8 cellular contexts compared by ENCODE assay signal in genomic region chr1:52404116-52404974, GRCh38. TPM values are rescaled to one million over a fixed set of nuclear protein-coding genes. Genes with fewer than 3 reads are reported as not detected.
DNase-seq lines count a peak whose midpoint lies in the region; ATAC-seq and TF ChIP-seq lines count a peak whose summit lies in the region.

TSS of gene ORC1 (minus strand) at chr1:52404423. CDS start at chr1:52402223, 2,200 bp downstream.
TSS of gene PRPF38A (plus strand) at chr1:52404602. CDS start at chr1:52404750, 148 bp downstream.

- WGBS in thyroid gland, 2 donors, result 1% methylated on average over 46 to 52 of the region's 57 CpGs

- H3K27me3 ChIP-seq in thyroid gland, result no peaks in the 10 kb centered on the region

- peak; percentile 98 for DNase-seq in GM12865 (ENCODE audit: low read depth)
- peak; percentile 99 for DNase-seq in NCI-H1105 (lab: John Stamatoyannopoulos, UW)
- peak; percentile 95 for DNase-seq in SKM-1 treated with dmso at 0.1 percent for 144 hours (lab: John Stamatoyannopoulos, UW; ENCODE audit: unreplicated experiment)
- DNase-seq in glutamatergic neuron, result peak; percentile 98
- DNase-seq in osteocyte (ENCODE audit: extremely low spot score, unreplicated experiment), result peak; percentile 97
- DNase-seq in thyroid gland, result peak; percentile 98 to 99

- TF ChIP-seq CTCF in GM12865 (IDR thresholded peaks at IDR 0.05; ENCODE audit: insufficient read depth, low read depth, low read length, missing control alignments), result peak; percentile 58
- peak; percentile 37 for TF ChIP-seq CTCF in glutamatergic neuron (IDR thresholded peaks at IDR 0.05; ENCODE audit: partially characterized antibody, unreplicated experiment)
- TF ChIP-seq CTCF in osteocyte (IDR thresholded peaks at IDR 0.05), result peak; percentile 66
- TF ChIP-seq CTCF in thyroid gland (IDR thresholded peaks at IDR 0.05), result peak in 5 of 6 experiments; percentile 34 to 86 (median 52)

- H3K4me1 Mint-ChIP-seq in activated naive CD8-positive, alpha-beta T cell (ENCODE audit: low read depth), result peaks cover 37% of the 10 kb centered on the region
- H3K4me1 Mint-ChIP-seq in glutamatergic neuron (ENCODE audit: low read depth, unreplicated experiment) (peaks cover 5% of the 10 kb centered on the region), osteocyte (ENCODE audit: unreplicated experiment) (peaks cover 34% of the 10 kb centered on the region)

- peak within 1 kb of the TSS; percentile 100 for H3K4me3 Mint-ChIP-seq in activated naive CD8-positive, alpha-beta T cell
- H3K4me3 Mint-ChIP-seq in glutamatergic neuron (ENCODE audit: unreplicated experiment) (peak within 1 kb of the TSS; percentile 100), osteocyte (ENCODE audit: unreplicated experiment) (peak within 1 kb of the TSS; percentile 100)

- peak within 1 kb of the TSS; percentile 77 for H3K4me3 ChIP-seq in GM12865 (ENCODE audit: low read depth, low read length)
- H3K4me3 ChIP-seq in thyroid gland (replicated peaks in 1 of 3), result peak within 1 kb of the TSS; percentile 70 to 80 (median 78)

- intact Hi-C loops in thyroid gland (cut with DNase I), result loop anchor here (5.0 kb wide), 1 partner anchor 283 kb away; no protein-coding TSS in a partner anchor

- no peaks in the 10 kb centered on the region for H3K27me3 Mint-ChIP-seq in activated naive CD8-positive, alpha-beta T cell
- H3K27me3 Mint-ChIP-seq in glutamatergic neuron (ENCODE audit: unreplicated experiment) (peaks cover 2% of the 10 kb centered on the region), osteocyte (ENCODE audit: unreplicated experiment) (no peaks in the 10 kb centered on the region)

- H3K36me3 ChIP-seq in thyroid gland, result peaks cover 14 to 15% of the 10 kb centered on the region in 2 donors

- TF ChIP-seq POLR2A in thyroid gland (IDR thresholded peaks at IDR 0.05), result peak in 1 of 2 donors; percentile 66

- peaks cover 15 to 17% of the 10 kb centered on the region in 2 donors for H3K4me1 ChIP-seq in thyroid gland

- H3K9me3 Mint-ChIP-seq in activated naive CD8-positive, alpha-beta T cell (ENCODE audit: low read depth), result no peaks in the 10 kb centered on the region
- H3K9me3 Mint-ChIP-seq in glutamatergic neuron (ENCODE audit: unreplicated experiment) (peaks cover 1% of the 10 kb centered on the region), osteocyte (ENCODE audit: unreplicated experiment) (no peaks in the 10 kb centered on the region)

- H3K27ac Mint-ChIP-seq in activated naive CD8-positive, alpha-beta T cell, result peak within 1 kb of the TSS; percentile 99
- peak within 1 kb of the TSS; percentile 85 for H3K27ac Mint-ChIP-seq in glutamatergic neuron (ENCODE audit: unreplicated experiment)
- H3K27ac Mint-ChIP-seq in osteocyte (ENCODE audit: unreplicated experiment), result peak within 1 kb of the TSS; percentile 95

- peak; percentile 94 for ATAC-seq in HG02642 (IDR thresholded peaks at IDR 0.05; ENCODE audit: poor library complexity, unreplicated experiment)

- peak within 1 kb of the TSS; percentile 82 to 88 (median 83) for H3K27ac ChIP-seq in thyroid gland

- no peaks in the 10 kb centered on the region for H3K9me3 ChIP-seq in thyroid gland

- H3K36me3 Mint-ChIP-seq in activated naive CD8-positive, alpha-beta T cell, result peaks cover 19% of the 10 kb centered on the region
- H3K36me3 Mint-ChIP-seq in glutamatergic neuron (ENCODE audit: unreplicated experiment), result no peaks in the 10 kb centered on the region
- H3K36me3 Mint-ChIP-seq in osteocyte (ENCODE audit: unreplicated experiment), result peaks cover 18% of the 10 kb centered on the region

RNA-seq across cellular contexts. Expression of gene ORC1, which starts in this region (rescaled TPM):
- 3.4 TPM for total RNA-seq in glutamatergic neuron (ENCODE audit: unreplicated experiment)
- total RNA-seq in osteocyte, result 1.9 and 3.0 TPM in 2 replicates
- 1 to 10 TPM in 2 of 4 donors, under 1 TPM in 2; 0.22 to 1.2 (median 0.81) TPM for total RNA-seq in thyroid gland

RNA-seq across cellular contexts. Expression of gene PRPF38A, which starts in this region (rescaled TPM):
- 41.6 TPM for total RNA-seq in glutamatergic neuron (ENCODE audit: unreplicated experiment)
- 35.0 and 35.9 TPM in 2 replicates for total RNA-seq in osteocyte
- 10 to 100 TPM; 19.9 to 31.3 (median 21.7) TPM for total RNA-seq in thyroid gland

Comparison
In these comparisons a context has a peak if more than half of its experiments do, and no peak if none do; other contexts are left out.
1. Peak in every context shown above with its lines: DNase-seq, ATAC-seq, H3K4me3 ChIP-seq and H3K27ac ChIP-seq.